In the genomic region with DNA sequence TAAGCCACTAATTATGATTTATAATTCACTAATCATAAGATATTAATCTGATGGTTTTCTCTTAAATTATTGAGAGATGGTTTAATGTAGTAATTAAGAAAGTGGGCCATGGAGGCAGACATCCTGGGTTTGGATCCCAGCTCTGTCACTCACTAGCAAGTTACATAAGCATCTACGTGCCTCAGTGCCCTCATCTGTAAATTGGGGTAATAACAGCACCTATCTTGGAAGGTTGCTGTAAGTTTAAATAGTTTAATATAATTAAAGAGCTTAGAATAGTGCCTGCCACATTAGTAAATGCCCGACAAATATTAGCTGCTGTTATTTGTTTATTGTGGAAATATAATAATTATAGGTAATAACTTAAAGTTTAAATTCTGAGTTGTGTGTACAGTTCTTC, we compare ENCODE assay signal across 12 cellular contexts.
"Had no signal": no experiment of that assay in that cellular context is flagged by ENCODE, and none has a peak within 500 bp of the region (broad histone marks: within the 10 kb centered on the region; RNA-seq: fewer than 3 reads in every experiment).

No MANE protein-coding gene starts in this region.

- H3K27me3 ChIP-seq: cardiac muscle cell, dorsolateral prefrontal cortex, foreskin keratinocyte, suprapubic skin, transverse colon had no signal

- H3K9me3 ChIP-seq: suprapubic skin, transverse colon had no signal

- DNase-seq: activated CD4-positive, alpha-beta T cell treated with anti-CD3 and anti-CD28 coated beads, Interleukin-2, amount 50 U/mL, for 4 hours; activated gamma-delta T cell; amniotic stem cell; dorsolateral prefrontal cortex; foreskin keratinocyte; nephron progenitor cell; occipital lobe; stimulated activated naive CD8-positive, alpha-beta T cell treated with anti-CD3 and anti-CD28 coated beads, Interleukin-15, Interleukin-2, amounts not matched to agents 100 U/mL and 50 U/mL, for 24 hours; T-helper 2 cell; transverse colon had no signal

- H3K36me3 ChIP-seq: cardiac muscle cell, suprapubic skin, transverse colon had no signal

- H3K27ac ChIP-seq: cardiac muscle cell, foreskin keratinocyte had no signal

- H3K4me3 ChIP-seq: cardiac muscle cell, dorsolateral prefrontal cortex, suprapubic skin, transverse colon had no signal

- ATAC-seq: foreskin keratinocyte; stimulated activated naive CD8-positive, alpha-beta T cell treated with anti-CD3 and anti-CD28 coated beads, Interleukin-15, Interleukin-2, amounts not matched to agents 100 U/mL and 50 U/mL, for 24 hours had no signal
